In genomic region chr1:172950528-172950927, GRCh38 we compare ENCODE assay signal across 36 cellular contexts.
"Had no signal": no experiment of that assay in that cellular context is flagged by ENCODE, and none has a peak within 500 bp of the region (broad histone marks: within the 10 kb centered on the region; RNA-seq: fewer than 3 reads in every experiment).

No MANE protein-coding gene starts in this region.

- H3K27me3 Mint-ChIP-seq: activated CD4-positive, alpha-beta memory T cell treated with anti-CD3 and anti-CD28 coated beads for 36 hours; activated T-helper 17 cell treated with anti-CD3 and anti-CD28 coated beads, Interleukin-2, amount 50 U/mL, for 72 hours; central memory CD8-positive, alpha-beta T cell had no signal

- H3K4me3 ChIP-seq: adrenal gland, body of pancreas, cardiac muscle cell had no signal

- H3K4me3 Mint-ChIP-seq: activated B cell treated with CpG ODN at 0.5 μM for 24 hours; activated CD4-positive, alpha-beta memory T cell treated with anti-CD3 and anti-CD28 coated beads for 36 hours; activated CD4-positive, alpha-beta T cell treated with anti-CD3 and anti-CD28 coated beads, Interleukin-2, amount 10 ng/mL, durations not matched to agents 24 days and 14 days; activated CD8-positive, alpha-beta T cell treated with anti-CD3 and anti-CD28 coated beads for 36 hours; activated naive CD4-positive, alpha-beta T cell treated with anti-CD3 and anti-CD28 coated beads for 36 hours; activated naive CD8-positive, alpha-beta T cell treated with anti-CD3 and anti-CD28 coated beads for 36 hours; activated T-cell treated with anti-CD3 and anti-CD28 coated beads, Interleukin-2, amount 50 U/mL, for 4 hours; activated T-cell treated with anti-CD3 and anti-CD28 coated beads, Interleukin-2, amount 50 U/mL, for 72 hours; activated T-helper 1 cell treated with anti-CD3 and anti-CD28 coated beads, Interleukin-12 subunit alpha, Interleukin-12 subunit beta, Interleukin-2, Interleukin-4 antibody, amounts not matched to agents 30 ng/mL and 10 ng/mL and 1 ng/mL, durations not matched to agents 14 hours and 24 hours and 36 hours; activated T-helper 17 cell treated with anti-CD3 and anti-CD28 coated beads, Interleukin-2, amount 50 U/mL, for 72 hours; central memory CD8-positive, alpha-beta T cell; T-helper 2 cell treated with Interferon-gamma antibody and Interleukin-4, amounts not matched to agents 5 μg/mL and 100 μg/mL, for 36 hours had no signal

- H3K9me3 Mint-ChIP-seq: activated B cell treated with CpG ODN at 0.5 μM for 24 hours; activated CD4-positive, alpha-beta memory T cell treated with anti-CD3 and anti-CD28 coated beads for 36 hours; activated CD8-positive, alpha-beta T cell treated with anti-CD3 and anti-CD28 coated beads for 36 hours; activated naive CD4-positive, alpha-beta T cell treated with anti-CD3 and anti-CD28 coated beads for 36 hours; activated naive CD4-positive, alpha-beta T cell treated with anti-CD3 and anti-CD28 coated beads, Interleukin-2, amount 50 U/mL, for 72 hours; activated naive CD8-positive, alpha-beta T cell treated with anti-CD3 and anti-CD28 coated beads for 36 hours; activated T-cell treated with anti-CD3 and anti-CD28 coated beads, Interleukin-2, amount 50 U/mL, for 4 hours; activated T-cell treated with anti-CD3 and anti-CD28 coated beads, Interleukin-2, amount 50 U/mL, for 72 hours; activated T-helper 1 cell treated with anti-CD3 and anti-CD28 coated beads, Interleukin-12 subunit alpha, Interleukin-12 subunit beta, Interleukin-2, Interleukin-4 antibody, amounts not matched to agents 30 ng/mL and 10 ng/mL and 1 ng/mL, durations not matched to agents 14 hours and 24 hours and 36 hours; activated T-helper 17 cell treated with anti-CD3 and anti-CD28 coated beads, Interleukin-2, amount 50 U/mL, for 72 hours; central memory CD8-positive, alpha-beta T cell; T-helper 2 cell treated with Interferon-gamma antibody and Interleukin-4, amounts not matched to agents 5 μg/mL and 100 μg/mL, for 36 hours had no signal

- FAIRE-seq: astrocyte, bronchial epithelial cell, TTC549 had no signal

- ATAC-seq: activated CD8-positive, alpha-beta T cell treated with anti-CD3 and anti-CD28 coated beads for 36 hours; activated naive CD4-positive, alpha-beta T cell treated with anti-CD3 and anti-CD28 coated beads, Interleukin-2, amount 50 U/mL, for 72 hours; activated T-cell treated with anti-CD3 and anti-CD28 coated beads, Interleukin-2, amount 50 U/mL, for 4 hours; activated T-cell treated with anti-CD3 and anti-CD28 coated beads, Interleukin-2, amount 50 U/mL, for 72 hours; activated T-helper 17 cell treated with anti-CD3 and anti-CD28 coated beads, Interleukin-2, amount 50 U/mL, for 72 hours; body of pancreas had no signal

- H3K36me3 Mint-ChIP-seq: activated CD4-positive, alpha-beta memory T cell treated with anti-CD3 and anti-CD28 coated beads for 36 hours; activated naive CD4-positive, alpha-beta T cell treated with anti-CD3 and anti-CD28 coated beads, Interleukin-2, amount 50 U/mL, for 72 hours; activated naive CD8-positive, alpha-beta T cell treated with anti-CD3 and anti-CD28 coated beads for 36 hours had no signal

- DNase-seq: activated B cell treated with CpG ODN at 0.5 μM for 24 hours; activated CD4-positive, alpha-beta memory T cell treated with anti-CD3 and anti-CD28 coated beads for 36 hours; activated CD4-positive, alpha-beta T cell treated with anti-CD3 and anti-CD28 coated beads for 4 hours; activated CD4-positive, alpha-beta T cell treated with anti-CD3 and anti-CD28 coated beads, Interleukin-2, amount 10 ng/mL, durations not matched to agents 24 days and 14 days; activated CD4-positive, alpha-beta T cell treated with anti-CD3 and anti-CD28 coated beads, Interleukin-2, amount 50 U/mL, for 1 hour; activated CD4-positive, alpha-beta T cell treated with anti-CD3 and anti-CD28 coated beads, Interleukin-2, amount 50 U/mL, for 4 hours; activated CD4-positive, CD25-positive, alpha-beta regulatory T cell treated with anti-CD3 and anti-CD28 coated beads, Interleukin-2, amount 50 U/mL, for 72 hours; activated CD8-positive, alpha-beta memory T cell treated with anti-CD3 and anti-CD28 coated beads, Interleukin-2, amount 50 U/mL, for 4 hours; activated CD8-positive, alpha-beta T cell treated with anti-CD3 and anti-CD28 coated beads for 36 hours; activated effector memory CD4-positive, alpha-beta T cell treated with anti-CD3 and anti-CD28 coated beads, Interleukin-2, amount 50 U/mL, for 16 hours; activated gamma-delta T cell treated with Interleukin-2 at 50 U/mL for 16 hours; activated naive CD4-positive, alpha-beta T cell; activated naive CD4-positive, alpha-beta T cell treated with anti-CD3 and anti-CD28 coated beads for 36 hours; activated naive CD4-positive, alpha-beta T cell treated with anti-CD3 and anti-CD28 coated beads, Interleukin-2, amount 50 U/mL, for 16 hours; activated naive CD8-positive, alpha-beta T cell treated with anti-CD3 and anti-CD28 coated beads for 36 hours; activated T-cell treated with anti-CD3 and anti-CD28 coated beads for 4 hours; activated T-cell treated with anti-CD3 and anti-CD28 coated beads, Interleukin-2, amount 50 U/mL, for 1 hour; activated T-cell treated with anti-CD3 and anti-CD28 coated beads, Interleukin-2, amount 50 U/mL, for 4 hours; activated T-cell treated with anti-CD3 and anti-CD28 coated beads, Interleukin-2, amount 50 U/mL, for 72 hours; adrenal gland; amniotic stem cell; aorta; body of pancreas; caudate nucleus; cerebellar nuclear complex; T-helper 2 cell; T-helper 9 cell had no signal

- H3K27ac Mint-ChIP-seq: activated B cell treated with CpG ODN at 0.5 μM for 24 hours; activated CD4-positive, alpha-beta memory T cell treated with anti-CD3 and anti-CD28 coated beads for 36 hours; activated CD4-positive, alpha-beta T cell treated with anti-CD3 and anti-CD28 coated beads, Interleukin-2, amount 10 ng/mL, durations not matched to agents 24 days and 14 days; activated CD8-positive, alpha-beta T cell treated with anti-CD3 and anti-CD28 coated beads for 36 hours; activated naive CD4-positive, alpha-beta T cell treated with anti-CD3 and anti-CD28 coated beads for 36 hours; activated naive CD4-positive, alpha-beta T cell treated with anti-CD3 and anti-CD28 coated beads, Interleukin-2, amount 50 U/mL, for 72 hours; activated naive CD8-positive, alpha-beta T cell treated with anti-CD3 and anti-CD28 coated beads for 36 hours; activated T-cell treated with anti-CD3 and anti-CD28 coated beads, Interleukin-2, amount 50 U/mL, for 72 hours; activated T-helper 1 cell treated with anti-CD3 and anti-CD28 coated beads, Interleukin-12 subunit alpha, Interleukin-12 subunit beta, Interleukin-2, Interleukin-4 antibody, amounts not matched to agents 30 ng/mL and 10 ng/mL and 1 ng/mL, durations not matched to agents 14 hours and 24 hours and 36 hours; activated T-helper 17 cell treated with anti-CD3 and anti-CD28 coated beads, Interleukin-2, amount 50 U/mL, for 72 hours; T-helper 2 cell treated with Interferon-gamma antibody and Interleukin-4, amounts not matched to agents 5 μg/mL and 100 μg/mL, for 36 hours had no signal
